10 cellular contexts compared by ENCODE assay signal in the genomic region with DNA sequence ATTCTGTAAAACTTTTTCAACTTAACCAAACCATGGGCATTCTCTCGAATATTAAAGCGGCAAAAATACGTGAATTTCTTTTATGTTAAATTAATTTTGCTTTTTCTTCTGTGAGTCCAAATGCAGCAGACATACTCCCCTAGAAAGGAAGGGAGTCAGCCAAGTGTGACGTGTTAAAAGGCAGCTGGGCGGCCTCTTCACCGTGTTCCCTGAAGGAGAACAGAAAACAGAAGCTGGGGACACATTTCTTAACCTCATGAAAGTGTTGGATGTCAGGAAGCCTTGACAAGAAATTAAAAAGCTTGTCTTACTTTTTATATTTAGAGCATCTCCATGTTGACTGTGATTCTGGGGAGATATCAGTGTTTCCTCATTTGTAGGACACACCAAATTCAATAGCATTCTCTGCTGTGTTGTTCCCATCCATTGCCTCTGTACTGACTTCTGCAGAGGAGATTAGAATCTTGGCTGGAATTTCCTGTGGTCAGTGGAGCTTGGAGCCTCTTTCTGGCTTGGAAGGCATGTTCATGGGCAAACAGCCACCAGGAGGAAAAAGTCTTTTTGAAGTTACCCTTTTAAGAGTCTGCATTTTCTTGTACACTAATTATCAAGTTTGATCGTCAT.
A peak's percentile ranks its signal among the peaks of the same experiment; 100 is the strongest.
DNase-seq lines count a peak whose midpoint lies in the region; ATAC-seq and TF ChIP-seq lines count a peak whose summit lies in the region.
"Had no signal": no experiment of that assay in that cellular context is flagged by ENCODE, and none has a peak within 500 bp of the region (broad histone marks: within the 10 kb centered on the region; RNA-seq: fewer than 3 reads in every experiment).

No MANE protein-coding gene starts in this region.

- CTCF ChIA-PET in MCF 10A (lab: Yijun Ruan, JAX) = interaction anchor here (0.6 kb wide), 1 partner anchor 601 kb away, joined by 3 read pairs; no protein-coding TSS in a partner anchor
- CTCF ChIA-PET in activated naive CD4-positive, alpha-beta T cell treated with anti-CD3 and anti-CD28 coated beads, Interleukin-2, amount 10 ng/mL, durations not matched to agents 7 days and 5 days (lab: Charles Lee) = no interaction called here

- no peaks in the 10 kb centered on the region for H3K9me3 Mint-ChIP-seq in MCF 10A (ENCODE audit: unreplicated experiment)
- no peaks in the 10 kb centered on the region for H3K9me3 Mint-ChIP-seq in activated naive CD4-positive, alpha-beta T cell treated with anti-CD3 and anti-CD28 coated beads, Interleukin-2, amount 10 ng/mL, durations not matched to agents 7 days and 5 days

- no peak overlapping the region for H3K4me3 Mint-ChIP-seq in MCF 10A (ENCODE audit: unreplicated experiment)
- no peak overlapping the region for H3K4me3 Mint-ChIP-seq in activated naive CD4-positive, alpha-beta T cell treated with anti-CD3 and anti-CD28 coated beads, Interleukin-2, amount 10 ng/mL, durations not matched to agents 7 days and 5 days

- H3K36me3 ChIP-seq in breast epithelium (no peaks in the 10 kb centered on the region), upper lobe of left lung (no peaks in the 10 kb centered on the region)

- H3K36me3 Mint-ChIP-seq in MCF 10A (ENCODE audit: insufficient read depth, unreplicated experiment) = no peaks in the 10 kb centered on the region
- H3K36me3 Mint-ChIP-seq in activated naive CD4-positive, alpha-beta T cell treated with anti-CD3 and anti-CD28 coated beads, Interleukin-2, amount 10 ng/mL, durations not matched to agents 7 days and 5 days = no peaks in the 10 kb centered on the region

- peaks cover 25% of the 10 kb centered on the region for H3K4me1 Mint-ChIP-seq in MCF 10A (ENCODE audit: insufficient read depth, unreplicated experiment)
- H3K4me1 Mint-ChIP-seq in activated naive CD4-positive, alpha-beta T cell treated with anti-CD3 and anti-CD28 coated beads, Interleukin-2, amount 10 ng/mL, durations not matched to agents 7 days and 5 days = no peaks in the 10 kb centered on the region

- DNase-seq in breast epithelium (ENCODE audit: low spot score in 2 of 2) (peak in 1 of 2 donors; percentile 52), MCF 10A (ENCODE audit: unreplicated experiment) (no peak), SW480 (ENCODE audit: low spot score) (peak; percentile 6), iPS-NIHi7 (ENCODE audit: extremely low spot score) (peak; percentile 30), upper lobe of left lung (peak in 1 of 2 donors; percentile 73), mesenteric fat pad (ENCODE audit: low spot score) (no peak)
- DNase-seq in activated naive CD4-positive, alpha-beta T cell treated with anti-CD3 and anti-CD28 coated beads, Interleukin-2, amount 10 ng/mL, durations not matched to agents 7 days and 5 days = no peak
- DNase-seq: substantia nigra had no signal

- TF ChIP-seq CTCF in breast epithelium (IDR thresholded peaks at IDR 0.05) = peak in 1 of 3 donors; percentile 42
- TF ChIP-seq CTCF in MCF 10A (IDR thresholded peaks at IDR 0.05; ENCODE audit: unreplicated experiment) = no peak
- peak in 2 of 6 experiments; percentile 28 to 41 for TF ChIP-seq CTCF in upper lobe of left lung (IDR thresholded peaks at IDR 0.05)

- H3K27me3 ChIP-seq in breast epithelium (no peaks in the 10 kb centered on the region), upper lobe of left lung (no peaks in the 10 kb centered on the region)

- H3K27me3 Mint-ChIP-seq in MCF 10A (ENCODE audit: insufficient read depth, unreplicated experiment) = no peaks in the 10 kb centered on the region
- H3K27me3 Mint-ChIP-seq in activated naive CD4-positive, alpha-beta T cell treated with anti-CD3 and anti-CD28 coated beads, Interleukin-2, amount 10 ng/mL, durations not matched to agents 7 days and 5 days = no peaks in the 10 kb centered on the region

- POLR2A ChIA-PET in MCF 10A (lab: Yijun Ruan, JAX) = no interaction called here

- no peaks in the 10 kb centered on the region for H3K4me1 ChIP-seq in breast epithelium
- H3K4me1 ChIP-seq in upper lobe of left lung = peaks cover 8 to 18% (median 11%) of the 10 kb centered on the region in 4 donors

- H3K27ac ChIP-seq in breast epithelium (peak overlapping the region; percentile 0 to 52), upper lobe of left lung (peak overlapping the region; percentile 55 to 63 (median 60))
- H3K27ac ChIP-seq: skin epidermis had no signal

- H3K9me3 ChIP-seq in breast epithelium (no peaks in the 10 kb centered on the region), upper lobe of left lung (no peaks in the 10 kb centered on the region)

- intact Hi-C loops in breast epithelium (cut with DNase I; ENCODE audit: low total_unique reads) (no loop called here), MCF 10A (cut with micrococcal nuclease) (no loop called here)

- H3K4me3 ChIP-seq in breast epithelium (no peak overlapping the region), upper lobe of left lung (no peak overlapping the region)
- H3K4me3 ChIP-seq: skin epidermis had no signal

- H3K27ac Mint-ChIP-seq in MCF 10A (ENCODE audit: low read depth, unreplicated experiment) = no peak overlapping the region
- H3K27ac Mint-ChIP-seq in activated naive CD4-positive, alpha-beta T cell treated with anti-CD3 and anti-CD28 coated beads, Interleukin-2, amount 10 ng/mL, durations not matched to agents 7 days and 5 days = no peak overlapping the region

- no peak for TF ChIP-seq POLR2A in breast epithelium (IDR thresholded peaks at IDR 0.05)
- TF ChIP-seq POLR2A in upper lobe of left lung (IDR thresholded peaks at IDR 0.05) = no peak

- ATAC-seq in upper lobe of left lung (ENCODE audit: low FRiP score in 2 of 2) = peak; percentile 65 to 81
- ATAC-seq in HG02642 (IDR thresholded peaks at IDR 0.05; ENCODE audit: poor library complexity, unreplicated experiment) = no peak

- 36% methylated on average over 7 of the region's 7 CpGs for WGBS in upper lobe of left lung, 2 donors

- TF ChIP-seq EP300 in upper lobe of left lung (IDR thresholded peaks at IDR 0.05) = peak in 1 of 4 donors; percentile 60

- BruUV-seq in MCF 10A (replicated peaks; lab: Mats Ljungman, UMichigan) = no TSS peak

Comparison
In these comparisons a context has a peak if more than half of its experiments do, and no peak if none do; other contexts are left out.
1. DNase-seq: peak in SW480 (single experiment) and iPS-NIHi7 (single experiment); none in MCF 10A (single experiment), mesenteric fat pad (single experiment) and activated naive CD4-positive, alpha-beta T cell treated with anti-CD3 and anti-CD28 coated beads, Interleukin-2, amount 10 ng/mL, durations not matched to agents 7 days and 5 days (single experiment).